In the genomic region with DNA sequence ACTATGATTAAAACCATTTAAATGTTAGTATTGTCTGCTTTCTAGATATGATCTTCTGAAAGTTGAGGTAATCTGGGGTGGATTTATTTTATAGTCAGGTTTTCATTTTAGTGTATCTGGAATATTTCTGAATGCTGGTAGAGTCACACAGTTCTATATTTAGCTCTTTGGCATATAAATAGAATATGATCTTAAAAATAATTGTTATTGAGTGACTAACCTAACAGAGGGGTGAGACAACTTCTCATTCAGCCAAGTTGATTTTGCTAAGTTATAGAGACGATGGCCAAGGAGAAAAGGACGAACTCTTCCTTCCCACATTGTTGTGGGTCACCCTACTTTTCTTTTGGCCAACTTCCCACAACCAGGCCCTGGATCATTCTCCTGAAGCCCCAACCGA, we compare ENCODE assay signal across 21 cellular contexts. TPM values are rescaled to one million over a fixed set of nuclear protein-coding genes. Genes with fewer than 3 reads are reported as not detected.
"Had no signal": no experiment of that assay in that cellular context is flagged by ENCODE, and none has a peak within 500 bp of the region (broad histone marks: within the 10 kb centered on the region; RNA-seq: fewer than 3 reads in every experiment).

No MANE protein-coding gene starts in this region.

- H3K4me3 ChIP-seq: body of pancreas, colonic mucosa, hepatocyte, lung, right lobe of liver, SK-N-MC had no signal

- H3K27ac ChIP-seq: colonic mucosa, hepatocyte, right lobe of liver, SK-N-MC had no signal

- H3K36me3 ChIP-seq: colonic mucosa, right lobe of liver had no signal

- H3K4me1 ChIP-seq: colonic mucosa, right lobe of liver had no signal

- H3K9me3 ChIP-seq: body of pancreas, colonic mucosa, right lobe of liver had no signal

- H3K27me3 ChIP-seq: body of pancreas, colonic mucosa, hepatocyte, right lobe of liver had no signal

- ATAC-seq: activated CD8-positive, alpha-beta memory T cell treated with anti-CD3 and anti-CD28 coated beads, Interleukin-2, amount 10 ng/mL, durations not matched to agents 7 days and 5 days; activated T-helper 17 cell treated with anti-CD3 and anti-CD28 coated beads, Interleukin-2, amount 50 U/mL, for 72 hours; body of pancreas; left colon; right lobe of liver; stimulated activated memory B cell treated with anti-CD40 and anti-IgM and Interleukin-4, amounts not matched to agents 10 μg/mL and 1 μg/mL and 100 μg/mL, for 72 hours had no signal

- DNase-seq: activated CD4-positive, alpha-beta memory T cell treated with anti-CD3 and anti-CD28 coated beads for 36 hours; activated CD8-positive, alpha-beta memory T cell treated with anti-CD3 and anti-CD28 coated beads, Interleukin-2, amount 10 ng/mL, durations not matched to agents 7 days and 5 days; activated naive CD4-positive, alpha-beta T cell; activated naive CD8-positive, alpha-beta T cell treated with anti-CD3 and anti-CD28 coated beads for 36 hours; amniotic stem cell; body of pancreas; caudate nucleus; colonic mucosa; erythroblast; left colon; nucleus accumbens; right lobe of liver; stimulated activated CD4-positive, alpha-beta T cell treated with anti-CD3 and anti-CD28 coated beads, Interleukin-4, amount 100 ng/mL, for 4 hours had no signal

RNA-seq across cellular contexts. Expression of a gene that starts 7.2 kb away (rescaled TPM):
- total RNA-seq: activated CD4-positive, alpha-beta memory T cell treated with anti-CD3 and anti-CD28 coated beads for 36 hours; activated CD8-positive, alpha-beta memory T cell treated with anti-CD3 and anti-CD28 coated beads, Interleukin-2, amount 10 ng/mL, durations not matched to agents 7 days and 5 days; activated naive CD8-positive, alpha-beta T cell treated with anti-CD3 and anti-CD28 coated beads for 36 hours; activated T-helper 17 cell treated with anti-CD3 and anti-CD28 coated beads, Interleukin-2, amount 50 U/mL, for 72 hours; body of pancreas; colonic mucosa; hepatocyte; left colon; lung; posterior vena cava; right lobe of liver; subcutaneous adipose tissue; T-helper 2 cell treated with Interferon-gamma antibody and Interleukin-4, amounts not matched to agents 100 ng/mL and 5 ng/mL, for 36 hours had no signal
- polyA plus RNA-seq: hepatocyte, lung had no signal

RNA-seq across cellular contexts. Expression of a gene that starts 30.6 kb away (rescaled TPM):
- total RNA-seq: activated naive CD8-positive, alpha-beta T cell treated with anti-CD3 and anti-CD28 coated beads for 36 hours had no signal
